In the genomic region with DNA sequence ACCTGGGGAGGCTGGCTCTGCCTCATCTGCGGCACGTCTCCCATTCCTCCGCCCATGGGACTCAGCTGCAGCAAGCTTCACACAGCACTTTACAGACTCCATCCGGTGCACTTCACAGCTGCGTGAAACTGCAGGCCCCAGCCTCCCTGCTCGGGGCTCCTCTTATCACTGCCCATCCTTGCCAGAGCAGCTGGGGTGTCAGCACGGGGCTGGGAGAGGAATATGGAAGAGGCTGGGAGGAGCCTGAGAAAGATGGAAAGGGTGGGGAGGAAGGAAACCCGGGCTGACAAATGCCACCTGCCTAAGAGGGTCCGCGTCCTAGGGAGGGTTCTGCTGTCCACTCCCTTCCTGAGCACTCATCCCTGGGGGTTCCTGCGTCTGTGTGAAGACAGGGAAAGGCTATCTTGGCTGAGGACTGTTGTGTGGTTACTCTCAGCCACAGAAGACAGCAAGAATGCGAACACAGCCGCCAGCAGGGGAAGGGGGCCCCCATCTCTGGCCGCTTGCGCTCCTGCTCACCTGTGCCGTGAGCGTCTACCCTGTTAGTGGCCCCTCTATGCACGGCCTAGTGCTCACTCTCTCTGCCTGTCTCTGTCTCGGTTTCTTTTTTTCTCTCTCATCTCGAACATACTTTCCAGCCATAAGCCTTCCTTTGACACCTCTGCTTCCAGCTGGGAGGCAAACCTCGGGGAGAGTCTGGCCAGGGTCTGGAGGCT, we compare ENCODE assay signal across 15 cellular contexts.
DNase-seq lines count a peak whose midpoint lies in the region; ATAC-seq and TF ChIP-seq lines count a peak whose summit lies in the region.
"Had no signal": no experiment of that assay in that cellular context is flagged by ENCODE, and none has a peak within 500 bp of the region (broad histone marks: within the 10 kb centered on the region; RNA-seq: fewer than 3 reads in every experiment).

No MANE protein-coding gene starts in this region.

- H4K91ac ChIP-seq in IMR-90 (ENCODE audit: insufficient read depth, low read depth, low read length): no peak overlapping the region

- peak; percentile 35 for ATAC-seq in IMR-90 (ENCODE audit: low read depth)
- peak; percentile 85 for ATAC-seq in left ventricle myocardium superior
- ATAC-seq: CD8-positive, alpha-beta T cell; natural killer cell had no signal

- H3K36me3 ChIP-seq in IMR-90 (ENCODE audit: control insufficient read depth, insufficient read depth, low read length): no peaks in the 10 kb centered on the region
- H3K36me3 ChIP-seq in smooth muscle cell (ENCODE audit: low read depth): no peaks in the 10 kb centered on the region
- H3K36me3 ChIP-seq: prostate gland had no signal

- no peak overlapping the region for H2BK20ac ChIP-seq in IMR-90 (ENCODE audit: low read depth, low read length)

- H2BK15ac ChIP-seq in IMR-90 (ENCODE audit: low read depth, low read length): no peak overlapping the region

- no peak overlapping the region for H2BK5ac ChIP-seq in IMR-90 (ENCODE audit: low read depth, low read length, poor library complexity, severe bottlenecking)

- no peak overlapping the region for H3K14ac ChIP-seq in IMR-90 (replicated peaks; ENCODE audit: low read depth, low read length)

- POLR2A ChIA-PET in IMR-90 (lab: Charles Lee; ENCODE audit: unreplicated experiment): no interaction called here

- no TSS peak for BruUV-seq in IMR-90 (replicated peaks; lab: Mats Ljungman, UMichigan)

- H3F3A ChIP-seq in smooth muscle cell (ENCODE audit: low read depth): no peaks in the 10 kb centered on the region

- H2AFZ ChIP-seq in IMR-90 (replicated peaks; ENCODE audit: low read length, poor library complexity) (peak overlapping the region; percentile 26), smooth muscle cell (ENCODE audit: low read depth) (no peak overlapping the region)

- no peak overlapping the region for H4K8ac ChIP-seq in IMR-90 (ENCODE audit: low read depth in 2 of 2, low read length in 2 of 2)

- no peaks in the 10 kb centered on the region for H3K79me2 ChIP-seq in smooth muscle cell (ENCODE audit: low read depth)

- TF ChIP-seq CTCF in IMR-90 (conservative IDR thresholded peaks at IDR 0.05; ENCODE audit: low read depth, low read length) (no peak), smooth muscle cell (IDR thresholded peaks at IDR 0.05; ENCODE audit: borderline replicate concordance, insufficient read depth, poor library complexity, severe bottlenecking) (no peak)

- CTCF ChIA-PET in IMR-90 (lab: Yijun Ruan, JAX): interaction anchor here (1.3 kb wide), 1 partner anchor 175 kb away, joined by 3 read pairs; no protein-coding TSS in a partner anchor

- no peak overlapping the region for H3K18ac ChIP-seq in IMR-90 (ENCODE audit: low read depth, low read length)

- 0 out of 2 replicates have a peak overlapping the region, but pooled peaks have one; percentile 38 for H2AK5ac ChIP-seq in IMR-90 (ENCODE audit: low read depth, low read length)

- H3K27me3 ChIP-seq in IMR-90 (ENCODE audit: control insufficient read depth, insufficient read depth, low read length): peaks cover 14% of the 10 kb centered on the region
- no peaks in the 10 kb centered on the region for H3K27me3 ChIP-seq in smooth muscle cell (ENCODE audit: low read depth)

- no peak overlapping the region for H4K5ac ChIP-seq in IMR-90 (ENCODE audit: low read depth, low read length)

- no peak overlapping the region for H3K4ac ChIP-seq in IMR-90 (ENCODE audit: low read depth, low read length)

- no peak overlapping the region for H3K4me3 ChIP-seq in IMR-90 (ENCODE audit: insufficient read depth, low read depth, low read length)
- no peak overlapping the region for H3K4me3 ChIP-seq in smooth muscle cell
- H3K4me3 ChIP-seq: prostate gland had no signal

- H3K4me2 ChIP-seq in IMR-90 (ENCODE audit: low read depth, low read length) (no peak overlapping the region), smooth muscle cell (no peak overlapping the region)

- intact Hi-C loops in IMR-90 (cut with micrococcal nuclease) (no loop called here), left ventricle myocardium superior (cut with micrococcal nuclease) (no loop called here)

- no peak overlapping the region for H2BK120ac ChIP-seq in IMR-90 (ENCODE audit: low read depth, low read length)

- H3K4me1 ChIP-seq in IMR-90 (ENCODE audit: control insufficient read depth, insufficient read depth, low read length) (no peaks in the 10 kb centered on the region), smooth muscle cell (ENCODE audit: low read depth) (no peaks in the 10 kb centered on the region)
- H3K4me1 ChIP-seq: prostate gland had no signal

- H3K9ac ChIP-seq in IMR-90 (ENCODE audit: low read depth, low read length) (no peak overlapping the region), smooth muscle cell (ENCODE audit: low read depth) (no peak overlapping the region)

- no peak overlapping the region for H3K56ac ChIP-seq in IMR-90 (ENCODE audit: extremely low read depth, insufficient read depth, low read length)

- no peaks in the 10 kb centered on the region for H3K9me1 ChIP-seq in IMR-90 (ENCODE audit: insufficient read depth, low read length)

- no peak for DNase-seq in IMR-90
- DNase-seq in erythroblast (lab: John Stamatoyannopoulos, UW): peak; percentile 24 to 35
- DNase-seq in left ventricle myocardium superior: peak; percentile 79
- DNase-seq in retina: peak; percentile 71
- DNase-seq in activated naive CD4-positive, alpha-beta T cell treated with anti-CD3 and anti-CD28 coated beads, Interleukin-2, amount 50 U/mL, for 16 hours: no peak
- no peak for DNase-seq in activated CD8-positive, alpha-beta memory T cell treated with anti-CD3 and anti-CD28 coated beads, Interleukin-2, amount 50 U/mL, for 4 hours
- DNase-seq in smooth muscle cell (lab: John Stamatoyannopoulos, UW; ENCODE audit: unreplicated experiment): no peak
- DNase-seq: activated CD4-positive, alpha-beta T cell treated with anti-CD3 and anti-CD28 coated beads, Interleukin-2, amount 50 U/mL, for 48 hours; activated naive CD4-positive, alpha-beta T cell treated with anti-CD3 and anti-CD28 coated beads for 36 hours; CD8-positive, alpha-beta T cell; effector memory CD4-positive, alpha-beta T cell; kidney; natural killer cell; NCI-H345 had no signal

- in situ Hi-C loops in IMR-90 (cut with MboI; ENCODE audit: low sequenced_read_pairs): no loop called here

- H3K9me3 ChIP-seq in IMR-90 (ENCODE audit: control insufficient read depth, insufficient read depth, low read length) (no peaks in the 10 kb centered on the region), smooth muscle cell (replicated peaks; ENCODE audit: low read depth) (no peaks in the 10 kb centered on the region)
- H3K9me3 ChIP-seq: prostate gland had no signal

- H2AK9ac ChIP-seq in IMR-90 (replicated peaks; ENCODE audit: low read depth, low read length, poor library complexity): no peak overlapping the region

- 78% methylated on average over 3 of the region's 21 CpGs; no CpG with 5 or more reads in 1 of the 2 experiments for WGBS in IMR-90 (ENCODE audit: extremely low coverage in 2 of 2, insufficient read length in 1 of 2), 2 experiments
- WGBS in smooth muscle cell (ENCODE audit: low lambda C conversion rate): 65% methylated on average over 21 of the region's 21 CpGs

- no peak overlapping the region for H3K23ac ChIP-seq in IMR-90 (ENCODE audit: low read depth, low read length)

- H3K79me1 ChIP-seq in IMR-90 (ENCODE audit: low read depth in 1 of 2, low read length in 2 of 2): no peaks in the 10 kb centered on the region

- dilution Hi-C loops in IMR-90 (cut with HindIII; ENCODE audit: low sequenced_read_pairs, unreplicated experiment): no loop called here

- no peak for TF ChIP-seq POLR2A in IMR-90 (IDR thresholded peaks at IDR 0.05; ENCODE audit: low read depth, low read length)
- TF ChIP-seq POLR2A in erythroblast (IDR thresholded peaks at IDR 0.05; ENCODE audit: low read length): no peak

- H3K27ac ChIP-seq in IMR-90 (ENCODE audit: insufficient read depth, low read length): no peak overlapping the region
- no peak overlapping the region for H3K27ac ChIP-seq in smooth muscle cell (ENCODE audit: low read depth)
- H3K27ac ChIP-seq: prostate gland had no signal

- no peak for TF ChIP-seq RAD21 in IMR-90 (IDR thresholded peaks at IDR 0.05; ENCODE audit: low read length)

- no peaks in the 10 kb centered on the region for H4K20me1 ChIP-seq in IMR-90 (ENCODE audit: insufficient read depth, low read length)
- H4K20me1 ChIP-seq in smooth muscle cell (ENCODE audit: low read depth): no peaks in the 10 kb centered on the region

TF ChIP-seq in IMR-90, 13 proteins besides CTCF, POLR2A, EP300 and RAD21:
- TF ChIP-seq NFE2L2 (IDR thresholded peaks at IDR 0.05; ENCODE audit: low read depth, low read length): no peak
- TF ChIP-seq SMC3 (IDR thresholded peaks at IDR 0.05; ENCODE audit: low read depth, low read length): no peak
- TF ChIP-seq BHLHE40 (IDR thresholded peaks at IDR 0.05; ENCODE audit: low read depth, low read length): no peak
- no peak for TF ChIP-seq MAFK (IDR thresholded peaks at IDR 0.05; ENCODE audit: low read depth, low read length)
- TF ChIP-seq MAZ (IDR thresholded peaks at IDR 0.05; ENCODE audit: borderline replicate concordance, low read depth, low read length): no peak
- TF ChIP-seq CHD1 (IDR thresholded peaks at IDR 0.05; ENCODE audit: low read depth, low read length): no peak
- TF ChIP-seq MXI1 (IDR thresholded peaks at IDR 0.05; ENCODE audit: borderline replicate concordance, low read depth, low read length): no peak
- TF ChIP-seq, protein P1, sequence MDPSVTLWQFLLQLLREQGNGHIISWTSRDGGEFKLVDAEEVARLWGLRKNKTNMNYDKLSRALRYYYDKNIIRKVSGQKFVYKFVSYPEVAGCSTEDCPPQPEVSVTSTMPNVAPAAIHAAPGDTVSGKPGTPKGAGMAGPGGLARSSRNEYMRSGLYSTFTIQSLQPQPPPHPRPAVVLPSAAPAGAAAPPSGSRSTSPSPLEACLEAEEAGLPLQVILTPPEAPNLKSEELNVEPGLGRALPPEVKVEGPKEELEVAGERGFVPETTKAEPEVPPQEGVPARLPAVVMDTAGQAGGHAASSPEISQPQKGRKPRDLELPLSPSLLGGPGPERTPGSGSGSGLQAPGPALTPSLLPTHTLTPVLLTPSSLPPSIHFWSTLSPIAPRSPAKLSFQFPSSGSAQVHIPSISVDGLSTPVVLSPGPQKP (IDR thresholded peaks at IDR 0.05; ENCODE audit: borderline replicate concordance, low read depth, low read length): no peak
- TF ChIP-seq RCOR1 (IDR thresholded peaks at IDR 0.05; ENCODE audit: insufficient replicate concordance, low read length): no peak
- TF ChIP-seq FOS (IDR thresholded peaks at IDR 0.05; ENCODE audit: low read depth, low read length): no peak
- TF ChIP-seq, protein P2, sequence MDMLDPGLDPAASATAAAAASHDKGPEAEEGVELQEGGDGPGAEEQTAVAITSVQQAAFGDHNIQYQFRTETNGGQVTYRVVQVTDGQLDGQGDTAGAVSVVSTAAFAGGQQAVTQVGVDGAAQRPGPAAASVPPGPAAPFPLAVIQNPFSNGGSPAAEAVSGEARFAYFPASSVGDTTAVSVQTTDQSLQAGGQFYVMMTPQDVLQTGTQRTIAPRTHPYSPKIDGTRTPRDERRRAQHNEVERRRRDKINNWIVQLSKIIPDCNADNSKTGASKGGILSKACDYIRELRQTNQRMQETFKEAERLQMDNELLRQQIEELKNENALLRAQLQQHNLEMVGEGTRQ (IDR thresholded peaks at IDR 0.05; ENCODE audit: low read depth, low read length): no peak
TF ChIP-seq in IMR-90: peak in this region for 0.

Comparison
In these comparisons a context has a peak if more than half of its experiments do, and no peak if none do; other contexts are left out.
1. DNase-seq: peak in erythroblast (2 of 2), left ventricle myocardium superior (single experiment) and retina (single experiment); none in IMR-90 (single experiment), activated naive CD4-positive, alpha-beta T cell treated with anti-CD3 and anti-CD28 coated beads, Interleukin-2, amount 50 U/mL, for 16 hours (single experiment), activated CD8-positive, alpha-beta memory T cell treated with anti-CD3 and anti-CD28 coated beads, Interleukin-2, amount 50 U/mL, for 4 hours (single experiment) and smooth muscle cell (single experiment).